ENCODE assay signal across 1 cellular context in genomic region chr10:72097448-72098300, GRCh38.
TF ChIP-seq lines count a peak whose summit lies in the region.

No MANE protein-coding gene starts in this region.

TF ChIP-seq in K562, 482 proteins besides CTCF, POLR2A, EP300 and RAD21 (continued from another document):
- TF ChIP-seq NFE2L1 (tag; IDR thresholded peaks at IDR 0.05; ENCODE audit: borderline replicate concordance, low read depth) (no peak), FOXK2 (conservative IDR thresholded peaks at IDR 0.05 in 1 of 2, IDR thresholded peaks at IDR 0.05 in 1 of 2; ENCODE audit: low read depth in 2 of 2) (0 out of 4 replicates have a peak, but pooled peaks of 1 of the 2 experiments have one; percentile 30), EP400 (IDR thresholded peaks at IDR 0.05) (peak; percentile 42; the same call in 1 of the 2 replicates), HMGXB4 (CRISPR knock-in tag; IDR thresholded peaks at IDR 0.05) (no peak), ZEB2 (IDR thresholded peaks at IDR 0.05) (0 out of 2 replicates have a peak, but pooled peaks have one; percentile 31), SIN3B (IDR thresholded peaks at IDR 0.05; ENCODE audit: low read depth) (no peak), MCM5 (IDR thresholded peaks at IDR 0.05; ENCODE audit: low read depth) (no peak), SAFB2 (IDR thresholded peaks at IDR 0.05; ENCODE audit: borderline replicate concordance, low read depth, low read length, severe bottlenecking) (no peak), POLR2G (IDR thresholded peaks at IDR 0.05; ENCODE audit: low read depth, low read length) (no peak), SP1 (CRISPR knock-in tag; IDR thresholded peaks at IDR 0.05) (no peak), ZFP30 (CRISPR knock-in tag; IDR thresholded peaks at IDR 0.05; ENCODE audit: borderline replicate concordance) (no peak), ZBTB7A (IDR thresholded peaks at IDR 0.05; ENCODE audit: borderline replicate concordance, control insufficient read depth, low read depth, low read length) (no peak), HES1 (IDR thresholded peaks at IDR 0.05; ENCODE audit: low read depth) (peak; percentile 52; the same call in 1 of the 2 replicates), PTTG1 (tag; IDR thresholded peaks at IDR 0.05; ENCODE audit: low read depth) (no peak), NR0B1 (IDR thresholded peaks at IDR 0.05; ENCODE audit: partially characterized antibody) (no peak), OTX1 (CRISPR knock-in tag; IDR thresholded peaks at IDR 0.05) (no peak), CBFA2T2 (conservative IDR thresholded peaks at IDR 0.05) (peak; percentile 18; the same call in 1 of the 2 replicates), ATF3 (IDR thresholded peaks at IDR 0.05) (peak; percentile 89), ATF3 (CRISPR knock-in tag; conservative IDR thresholded peaks at IDR 0.05) (no peak), FOXP4 (CRISPR knock-in tag; IDR thresholded peaks at IDR 0.05; ENCODE audit: borderline replicate concordance) (0 out of 2 replicates have a peak, but pooled peaks have one; percentile 44), SMAD1 (IDR thresholded peaks at IDR 0.05; ENCODE audit: low read depth, low read length, partially characterized antibody) (peak; percentile 33), DMBX1 (CRISPR knock-in tag; IDR thresholded peaks at IDR 0.05; ENCODE audit: borderline replicate concordance) (no peak), FOXO4 (CRISPR knock-in tag; IDR thresholded peaks at IDR 0.05) (no peak), ZNF717 (CRISPR knock-in tag; IDR thresholded peaks at IDR 0.05) (no peak), CBX5 (IDR thresholded peaks at IDR 0.05; ENCODE audit: borderline replicate concordance, low read depth) (no peak), HCFC1 (IDR thresholded peaks at IDR 0.05; ENCODE audit: low read depth, low read length) (no peak), KAT8 (IDR thresholded peaks at IDR 0.05; ENCODE audit: low read depth) (no peak), ZNF77 (CRISPR knock-in tag; IDR thresholded peaks at IDR 0.05) (no peak), MTF1 (CRISPR knock-in tag; IDR thresholded peaks at IDR 0.05; ENCODE audit: borderline replicate concordance) (no peak), SRSF1 (IDR thresholded peaks at IDR 0.05; ENCODE audit: low read depth, low read length) (no peak), THRB (CRISPR knock-in tag; conservative IDR thresholded peaks at IDR 0.05) (no peak), ZBTB33 (CRISPR knock-in tag; IDR thresholded peaks at IDR 0.05) (0 out of 2 replicates have a peak, but pooled peaks have one; percentile 13)
